In the genomic region with DNA sequence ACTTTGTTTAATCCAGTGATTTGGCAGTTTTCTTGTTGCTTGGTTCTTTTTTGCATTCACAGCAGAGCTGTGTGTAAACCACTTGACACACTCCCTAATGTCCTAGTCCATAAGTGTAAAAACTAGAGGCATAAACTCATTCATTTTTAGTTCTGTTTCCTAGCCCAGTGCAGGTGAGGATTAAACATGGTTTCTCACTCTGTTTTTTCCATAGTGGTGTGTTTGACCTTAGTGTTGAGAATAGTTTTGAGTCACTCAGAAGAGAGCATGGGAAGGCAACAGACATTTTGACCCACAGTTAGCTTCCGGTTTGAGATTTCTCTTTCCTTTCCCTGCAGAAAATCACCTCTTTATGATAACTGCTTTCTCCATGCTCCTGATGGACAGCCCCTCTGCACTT, we compare ENCODE assay signal across 32 cellular contexts.
"Had no signal": no experiment of that assay in that cellular context is flagged by ENCODE, and none has a peak within 500 bp of the region (broad histone marks: within the 10 kb centered on the region; RNA-seq: fewer than 3 reads in every experiment).

No MANE protein-coding gene starts in this region.

- H3K27me3 ChIP-seq: body of pancreas, breast epithelium, MG63, SJCRH30 had no signal

- H3K4me1 ChIP-seq: body of pancreas, breast epithelium had no signal

- FAIRE-seq: astrocyte, TTC549 had no signal

- H3K4me3 ChIP-seq: body of pancreas, breast epithelium, MG63, SJCRH30, SK-N-MC had no signal

- H3K27ac Mint-ChIP-seq: activated naive CD4-positive, alpha-beta T cell treated with anti-CD3 and anti-CD28 coated beads for 36 hours; activated naive CD8-positive, alpha-beta T cell; activated T-cell treated with anti-CD3 and anti-CD28 coated beads, Interleukin-2, amount 50 U/mL, for 72 hours; T-helper 2 cell treated with Interferon-gamma antibody and Interleukin-4, amounts not matched to agents 5 μg/mL and 100 μg/mL, for 36 hours had no signal

- DNase-seq: activated CD4-positive, alpha-beta T cell treated with anti-CD3 and anti-CD28 coated beads, Interleukin-2, amount 50 U/mL, for 1 hour; activated CD8-positive, alpha-beta memory T cell treated with anti-CD3 and anti-CD28 coated beads, Interleukin-2, amount 50 U/mL, for 4 hours; activated gamma-delta T cell; activated naive CD4-positive, alpha-beta T cell treated with anti-CD3 and anti-CD28 coated beads for 36 hours; activated T-cell treated with anti-CD3 and anti-CD28 coated beads for 4 hours; activated T-cell treated with anti-CD3 and anti-CD28 coated beads, Interleukin-2, amount 50 U/mL, for 72 hours; amygdala; body of pancreas; Kasumi-1; KG1; MG63; NCI-H1048; NCI-H1105 treated with DMSO at 0.1 percent for 48 hours; NCI-H1436; NCI-H1694; NCI-H1930; NCI-H2081 treated with DMSO at 0.1 percent for 48 hours; NCI-H226; NCI-H446 treated with DMSO at 0.1 percent for 48 hours; NCI-H524; NCI-H69; NCI-H82; SHP77; SJCRH30 had no signal

- ATAC-seq: body of pancreas, Panc1 had no signal

- H3K9me3 Mint-ChIP-seq: activated naive CD4-positive, alpha-beta T cell treated with anti-CD3 and anti-CD28 coated beads for 36 hours; activated T-cell treated with anti-CD3 and anti-CD28 coated beads, Interleukin-2, amount 50 U/mL, for 72 hours; activated T-helper 2 cell treated with anti-CD3 and anti-CD28 coated beads, Interferon-gamma antibody, Interleukin-2, Interleukin-4, amounts not matched to agents 10 μg/mL and 5 μg/mL and 100 μg/mL, durations not matched to agents 14 hours and 24 hours and 36 hours; T-helper 2 cell treated with Interferon-gamma antibody and Interleukin-4, amounts not matched to agents 5 μg/mL and 100 μg/mL, for 36 hours had no signal

- H3K27me3 Mint-ChIP-seq: activated naive CD8-positive, alpha-beta T cell had no signal

- H3K36me3 ChIP-seq: MG63, SJCRH30 had no signal

- H3K4me3 Mint-ChIP-seq: activated naive CD4-positive, alpha-beta T cell treated with anti-CD3 and anti-CD28 coated beads for 36 hours; activated naive CD8-positive, alpha-beta T cell; activated T-cell treated with anti-CD3 and anti-CD28 coated beads, Interleukin-2, amount 50 U/mL, for 72 hours; T-helper 2 cell treated with Interferon-gamma antibody and Interleukin-4, amounts not matched to agents 5 μg/mL and 100 μg/mL, for 36 hours had no signal

- H3K27ac ChIP-seq: body of pancreas, breast epithelium, SJCRH30, SK-N-MC had no signal
